1 cellular context compared by ENCODE assay signal in the genomic region with DNA sequence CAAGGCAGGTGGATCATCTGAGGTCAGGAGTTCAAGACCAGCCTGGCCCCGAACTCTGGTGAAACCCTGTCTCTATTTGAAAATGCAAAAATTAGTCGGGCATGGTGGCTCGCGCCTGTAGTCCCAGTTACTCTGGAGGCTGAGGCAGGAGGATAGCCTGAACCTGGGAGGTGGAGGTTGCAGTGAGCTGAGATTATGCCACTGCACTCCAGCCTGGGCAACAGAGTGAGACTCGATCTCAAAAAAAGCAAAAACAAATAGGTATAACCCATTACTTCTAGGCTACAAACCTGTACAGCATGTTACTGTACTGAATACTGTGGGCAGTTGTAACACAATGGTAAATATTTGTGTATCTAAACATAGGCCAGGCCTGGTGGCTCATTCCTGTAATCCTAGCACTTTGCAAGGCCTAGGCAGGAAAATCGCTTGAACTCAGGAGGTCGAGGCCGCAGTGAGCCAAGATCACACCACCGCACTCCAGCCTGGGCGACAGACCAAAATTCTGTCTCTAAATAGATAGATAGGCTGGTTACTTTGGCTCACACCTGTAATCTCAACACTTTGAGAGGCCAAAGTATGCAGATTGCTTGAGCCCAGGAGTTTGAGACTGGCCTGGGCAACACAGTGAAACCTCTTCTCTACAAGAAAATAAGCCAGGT.
A peak's percentile ranks its signal among the peaks of the same experiment; 100 is the strongest.
TF ChIP-seq lines count a peak whose summit lies in the region.

No MANE protein-coding gene starts in this region.

TF ChIP-seq in HepG2, 621 proteins besides CTCF, POLR2A, EP300 and RAD21 (continued from another document):
- TF ChIP-seq, protein P1, sequence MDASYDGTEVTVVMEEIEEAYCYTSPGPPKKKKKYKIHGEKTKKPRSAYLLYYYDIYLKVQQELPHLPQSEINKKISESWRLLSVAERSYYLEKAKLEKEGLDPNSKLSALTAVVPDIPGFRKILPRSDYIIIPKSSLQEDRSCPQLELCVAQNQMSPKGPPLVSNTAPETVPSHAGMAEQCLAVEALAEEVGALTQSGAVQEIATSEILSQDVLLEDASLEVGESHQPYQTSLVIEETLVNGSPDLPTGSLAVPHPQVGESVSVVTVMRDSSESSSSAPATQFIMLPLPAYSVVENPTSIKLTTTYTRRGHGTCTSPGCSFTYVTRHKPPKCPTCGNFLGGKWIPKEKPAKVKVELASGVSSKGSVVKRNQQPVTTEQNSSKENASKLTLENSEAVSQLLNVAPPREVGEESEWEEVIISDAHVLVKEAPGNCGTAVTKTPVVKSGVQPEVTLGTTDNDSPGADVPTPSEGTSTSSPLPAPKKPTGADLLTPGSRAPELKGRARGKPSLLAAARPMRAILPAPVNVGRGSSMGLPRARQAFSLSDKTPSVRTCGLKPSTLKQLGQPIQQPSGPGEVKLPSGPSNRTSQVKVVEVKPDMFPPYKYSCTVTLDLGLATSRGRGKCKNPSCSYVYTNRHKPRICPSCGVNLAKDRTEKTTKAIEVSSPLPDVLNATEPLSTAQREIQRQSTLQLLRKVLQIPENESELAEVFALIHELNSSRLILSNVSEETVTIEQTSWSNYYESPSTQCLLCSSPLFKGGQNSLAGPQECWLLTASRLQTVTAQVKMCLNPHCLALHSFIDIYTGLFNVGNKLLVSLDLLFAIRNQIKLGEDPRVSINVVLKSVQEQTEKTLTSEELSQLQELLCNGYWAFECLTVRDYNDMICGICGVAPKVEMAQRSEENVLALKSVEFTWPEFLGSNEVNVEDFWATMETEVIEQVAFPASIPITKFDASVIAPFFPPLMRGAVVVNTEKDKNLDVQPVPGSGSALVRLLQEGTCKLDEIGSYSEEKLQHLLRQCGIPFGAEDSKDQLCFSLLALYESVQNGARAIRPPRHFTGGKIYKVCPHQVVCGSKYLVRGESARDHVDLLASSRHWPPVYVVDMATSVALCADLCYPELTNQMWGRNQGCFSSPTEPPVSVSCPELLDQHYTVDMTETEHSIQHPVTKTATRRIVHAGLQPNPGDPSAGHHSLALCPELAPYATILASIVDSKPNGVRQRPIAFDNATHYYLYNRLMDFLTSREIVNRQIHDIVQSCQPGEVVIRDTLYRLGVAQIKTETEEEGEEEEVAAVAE (CRISPR knock-in tag; IDR thresholded peaks at IDR 0.05; ENCODE audit: borderline replicate concordance): no peak
- TF ChIP-seq ZNF768 (CRISPR knock-in tag; IDR thresholded peaks at IDR 0.05) (no peak), PHF21A (CRISPR knock-in tag; IDR thresholded peaks at IDR 0.05) (peak; percentile 36; the same call in 1 of the 2 replicates), FOSL2 (CRISPR knock-in tag; IDR thresholded peaks at IDR 0.05) (peak; percentile 44), ZNF660 (CRISPR knock-in tag; IDR thresholded peaks at IDR 0.05; ENCODE audit: borderline replicate concordance, low read depth) (no peak), HOXA3 (CRISPR knock-in tag; IDR thresholded peaks at IDR 0.05) (0 out of 2 replicates have a peak, but pooled peaks have one; percentile 20), RARA (CRISPR knock-in tag; IDR thresholded peaks at IDR 0.05) (peak; percentile 46; the same call in 1 of the 2 replicates), GABPB1 (CRISPR knock-in tag; IDR thresholded peaks at IDR 0.05) (no peak), ZNF556 (CRISPR knock-in tag; IDR thresholded peaks at IDR 0.05; ENCODE audit: borderline replicate concordance) (0 out of 2 replicates have a peak, but pooled peaks have one; percentile 37), ZNF510 (CRISPR knock-in tag; IDR thresholded peaks at IDR 0.05; ENCODE audit: low read depth) (no peak), GATA4 (IDR thresholded peaks at IDR 0.05; ENCODE audit: borderline replicate concordance, low read depth) (no peak), ZNF772 (CRISPR knock-in tag; IDR thresholded peaks at IDR 0.05) (no peak)
- TF ChIP-seq, protein P2, sequence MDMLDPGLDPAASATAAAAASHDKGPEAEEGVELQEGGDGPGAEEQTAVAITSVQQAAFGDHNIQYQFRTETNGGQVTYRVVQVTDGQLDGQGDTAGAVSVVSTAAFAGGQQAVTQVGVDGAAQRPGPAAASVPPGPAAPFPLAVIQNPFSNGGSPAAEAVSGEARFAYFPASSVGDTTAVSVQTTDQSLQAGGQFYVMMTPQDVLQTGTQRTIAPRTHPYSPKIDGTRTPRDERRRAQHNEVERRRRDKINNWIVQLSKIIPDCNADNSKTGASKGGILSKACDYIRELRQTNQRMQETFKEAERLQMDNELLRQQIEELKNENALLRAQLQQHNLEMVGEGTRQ (IDR thresholded peaks at IDR 0.05; ENCODE audit: low read depth, low read length): no peak
- TF ChIP-seq, protein P2 (CRISPR knock-in tag; IDR thresholded peaks at IDR 0.05; ENCODE audit: borderline replicate concordance): 0 out of 2 replicates have a peak, but pooled peaks have one; percentile 7
- TF ChIP-seq, protein P3, sequence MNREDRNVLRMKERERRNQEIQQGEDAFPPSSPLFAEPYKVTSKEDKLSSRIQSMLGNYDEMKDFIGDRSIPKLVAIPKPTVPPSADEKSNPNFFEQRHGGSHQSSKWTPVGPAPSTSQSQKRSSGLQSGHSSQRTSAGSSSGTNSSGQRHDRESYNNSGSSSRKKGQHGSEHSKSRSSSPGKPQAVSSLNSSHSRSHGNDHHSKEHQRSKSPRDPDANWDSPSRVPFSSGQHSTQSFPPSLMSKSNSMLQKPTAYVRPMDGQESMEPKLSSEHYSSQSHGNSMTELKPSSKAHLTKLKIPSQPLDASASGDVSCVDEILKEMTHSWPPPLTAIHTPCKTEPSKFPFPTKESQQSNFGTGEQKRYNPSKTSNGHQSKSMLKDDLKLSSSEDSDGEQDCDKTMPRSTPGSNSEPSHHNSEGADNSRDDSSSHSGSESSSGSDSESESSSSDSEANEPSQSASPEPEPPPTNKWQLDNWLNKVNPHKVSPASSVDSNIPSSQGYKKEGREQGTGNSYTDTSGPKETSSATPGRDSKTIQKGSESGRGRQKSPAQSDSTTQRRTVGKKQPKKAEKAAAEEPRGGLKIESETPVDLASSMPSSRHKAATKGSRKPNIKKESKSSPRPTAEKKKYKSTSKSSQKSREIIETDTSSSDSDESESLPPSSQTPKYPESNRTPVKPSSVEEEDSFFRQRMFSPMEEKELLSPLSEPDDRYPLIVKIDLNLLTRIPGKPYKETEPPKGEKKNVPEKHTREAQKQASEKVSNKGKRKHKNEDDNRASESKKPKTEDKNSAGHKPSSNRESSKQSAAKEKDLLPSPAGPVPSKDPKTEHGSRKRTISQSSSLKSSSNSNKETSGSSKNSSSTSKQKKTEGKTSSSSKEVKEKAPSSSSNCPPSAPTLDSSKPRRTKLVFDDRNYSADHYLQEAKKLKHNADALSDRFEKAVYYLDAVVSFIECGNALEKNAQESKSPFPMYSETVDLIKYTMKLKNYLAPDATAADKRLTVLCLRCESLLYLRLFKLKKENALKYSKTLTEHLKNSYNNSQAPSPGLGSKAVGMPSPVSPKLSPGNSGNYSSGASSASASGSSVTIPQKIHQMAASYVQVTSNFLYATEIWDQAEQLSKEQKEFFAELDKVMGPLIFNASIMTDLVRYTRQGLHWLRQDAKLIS (CRISPR knock-in tag; IDR thresholded peaks at IDR 0.05): no peak
- TF ChIP-seq, protein P4, sequence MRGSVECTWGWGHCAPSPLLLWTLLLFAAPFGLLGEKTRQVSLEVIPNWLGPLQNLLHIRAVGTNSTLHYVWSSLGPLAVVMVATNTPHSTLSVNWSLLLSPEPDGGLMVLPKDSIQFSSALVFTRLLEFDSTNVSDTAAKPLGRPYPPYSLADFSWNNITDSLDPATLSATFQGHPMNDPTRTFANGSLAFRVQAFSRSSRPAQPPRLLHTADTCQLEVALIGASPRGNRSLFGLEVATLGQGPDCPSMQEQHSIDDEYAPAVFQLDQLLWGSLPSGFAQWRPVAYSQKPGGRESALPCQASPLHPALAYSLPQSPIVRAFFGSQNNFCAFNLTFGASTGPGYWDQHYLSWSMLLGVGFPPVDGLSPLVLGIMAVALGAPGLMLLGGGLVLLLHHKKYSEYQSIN (CRISPR knock-in tag; IDR thresholded peaks at IDR 0.05; ENCODE audit: borderline replicate concordance): no peak
- TF ChIP-seq, protein P5, sequence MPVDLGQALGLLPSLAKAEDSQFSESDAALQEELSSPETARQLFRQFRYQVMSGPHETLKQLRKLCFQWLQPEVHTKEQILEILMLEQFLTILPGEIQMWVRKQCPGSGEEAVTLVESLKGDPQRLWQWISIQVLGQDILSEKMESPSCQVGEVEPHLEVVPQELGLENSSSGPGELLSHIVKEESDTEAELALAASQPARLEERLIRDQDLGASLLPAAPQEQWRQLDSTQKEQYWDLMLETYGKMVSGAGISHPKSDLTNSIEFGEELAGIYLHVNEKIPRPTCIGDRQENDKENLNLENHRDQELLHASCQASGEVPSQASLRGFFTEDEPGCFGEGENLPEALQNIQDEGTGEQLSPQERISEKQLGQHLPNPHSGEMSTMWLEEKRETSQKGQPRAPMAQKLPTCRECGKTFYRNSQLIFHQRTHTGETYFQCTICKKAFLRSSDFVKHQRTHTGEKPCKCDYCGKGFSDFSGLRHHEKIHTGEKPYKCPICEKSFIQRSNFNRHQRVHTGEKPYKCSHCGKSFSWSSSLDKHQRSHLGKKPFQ (CRISPR knock-in tag; IDR thresholded peaks at IDR 0.05; ENCODE audit: insufficient replicate concordance): peak; percentile 94
- TF ChIP-seq, protein P6, sequence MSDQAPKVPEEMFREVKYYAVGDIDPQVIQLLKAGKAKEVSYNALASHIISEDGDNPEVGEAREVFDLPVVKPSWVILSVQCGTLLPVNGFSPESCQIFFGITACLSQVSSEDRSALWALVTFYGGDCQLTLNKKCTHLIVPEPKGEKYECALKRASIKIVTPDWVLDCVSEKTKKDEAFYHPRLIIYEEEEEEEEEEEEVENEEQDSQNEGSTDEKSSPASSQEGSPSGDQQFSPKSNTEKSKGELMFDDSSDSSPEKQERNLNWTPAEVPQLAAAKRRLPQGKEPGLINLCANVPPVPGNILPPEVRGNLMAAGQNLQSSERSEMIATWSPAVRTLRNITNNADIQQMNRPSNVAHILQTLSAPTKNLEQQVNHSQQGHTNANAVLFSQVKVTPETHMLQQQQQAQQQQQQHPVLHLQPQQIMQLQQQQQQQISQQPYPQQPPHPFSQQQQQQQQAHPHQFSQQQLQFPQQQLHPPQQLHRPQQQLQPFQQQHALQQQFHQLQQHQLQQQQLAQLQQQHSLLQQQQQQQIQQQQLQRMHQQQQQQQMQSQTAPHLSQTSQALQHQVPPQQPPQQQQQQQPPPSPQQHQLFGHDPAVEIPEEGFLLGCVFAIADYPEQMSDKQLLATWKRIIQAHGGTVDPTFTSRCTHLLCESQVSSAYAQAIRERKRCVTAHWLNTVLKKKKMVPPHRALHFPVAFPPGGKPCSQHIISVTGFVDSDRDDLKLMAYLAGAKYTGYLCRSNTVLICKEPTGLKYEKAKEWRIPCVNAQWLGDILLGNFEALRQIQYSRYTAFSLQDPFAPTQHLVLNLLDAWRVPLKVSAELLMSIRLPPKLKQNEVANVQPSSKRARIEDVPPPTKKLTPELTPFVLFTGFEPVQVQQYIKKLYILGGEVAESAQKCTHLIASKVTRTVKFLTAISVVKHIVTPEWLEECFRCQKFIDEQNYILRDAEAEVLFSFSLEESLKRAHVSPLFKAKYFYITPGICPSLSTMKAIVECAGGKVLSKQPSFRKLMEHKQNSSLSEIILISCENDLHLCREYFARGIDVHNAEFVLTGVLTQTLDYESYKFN (CRISPR knock-in tag; conservative IDR thresholded peaks at IDR 0.05): peak; percentile 63
- TF ChIP-seq, protein P7, sequence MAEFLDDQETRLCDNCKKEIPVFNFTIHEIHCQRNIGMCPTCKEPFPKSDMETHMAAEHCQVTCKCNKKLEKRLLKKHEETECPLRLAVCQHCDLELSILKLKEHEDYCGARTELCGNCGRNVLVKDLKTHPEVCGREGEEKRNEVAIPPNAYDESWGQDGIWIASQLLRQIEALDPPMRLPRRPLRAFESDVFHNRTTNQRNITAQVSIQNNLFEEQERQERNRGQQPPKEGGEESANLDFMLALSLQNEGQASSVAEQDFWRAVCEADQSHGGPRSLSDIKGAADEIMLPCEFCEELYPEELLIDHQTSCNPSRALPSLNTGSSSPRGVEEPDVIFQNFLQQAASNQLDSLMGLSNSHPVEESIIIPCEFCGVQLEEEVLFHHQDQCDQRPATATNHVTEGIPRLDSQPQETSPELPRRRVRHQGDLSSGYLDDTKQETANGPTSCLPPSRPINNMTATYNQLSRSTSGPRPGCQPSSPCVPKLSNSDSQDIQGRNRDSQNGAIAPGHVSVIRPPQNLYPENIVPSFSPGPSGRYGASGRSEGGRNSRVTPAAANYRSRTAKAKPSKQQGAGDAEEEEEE (CRISPR knock-in tag; IDR thresholded peaks at IDR 0.05; ENCODE audit: borderline replicate concordance): no peak
- TF ChIP-seq, protein P8, sequence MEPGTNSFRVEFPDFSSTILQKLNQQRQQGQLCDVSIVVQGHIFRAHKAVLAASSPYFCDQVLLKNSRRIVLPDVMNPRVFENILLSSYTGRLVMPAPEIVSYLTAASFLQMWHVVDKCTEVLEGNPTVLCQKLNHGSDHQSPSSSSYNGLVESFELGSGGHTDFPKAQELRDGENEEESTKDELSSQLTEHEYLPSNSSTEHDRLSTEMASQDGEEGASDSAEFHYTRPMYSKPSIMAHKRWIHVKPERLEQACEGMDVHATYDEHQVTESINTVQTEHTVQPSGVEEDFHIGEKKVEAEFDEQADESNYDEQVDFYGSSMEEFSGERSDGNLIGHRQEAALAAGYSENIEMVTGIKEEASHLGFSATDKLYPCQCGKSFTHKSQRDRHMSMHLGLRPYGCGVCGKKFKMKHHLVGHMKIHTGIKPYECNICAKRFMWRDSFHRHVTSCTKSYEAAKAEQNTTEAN (CRISPR knock-in tag; conservative IDR thresholded peaks at IDR 0.05): no peak
- TF ChIP-seq, protein P9, sequence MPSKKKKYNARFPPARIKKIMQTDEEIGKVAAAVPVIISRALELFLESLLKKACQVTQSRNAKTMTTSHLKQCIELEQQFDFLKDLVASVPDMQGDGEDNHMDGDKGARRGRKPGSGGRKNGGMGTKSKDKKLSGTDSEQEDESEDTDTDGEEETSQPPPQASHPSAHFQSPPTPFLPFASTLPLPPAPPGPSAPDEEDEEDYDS (CRISPR knock-in tag; IDR thresholded peaks at IDR 0.05): 0 out of 2 replicates have a peak, but pooled peaks have one; percentile 17
TF ChIP-seq in HepG2: peak in this region for 53.
